ENCODE assay signal across 16 cellular contexts in genomic region chr9:21966140-21966851, GRCh38. TPM values are rescaled to one million over a fixed set of nuclear protein-coding genes. Genes with fewer than 3 reads are reported as not detected.
DNase-seq lines count a peak whose midpoint lies in the region; ATAC-seq, FAIRE-seq and TF ChIP-seq lines count a peak whose summit lies in the region.
"Had no signal": no experiment of that assay in that cellular context is flagged by ENCODE, and none has a peak within 500 bp of the region (broad histone marks: within the 10 kb centered on the region; RNA-seq: fewer than 3 reads in every experiment).

No MANE protein-coding gene starts in this region.

- peak overlapping the region in 3 of 4 donors; percentile 7 to 55 (median 55) for H3K4me3 Mint-ChIP-seq in CD4-positive, CD25-positive, alpha-beta regulatory T cell
- H3K4me3 Mint-ChIP-seq in HFFc6 (peak overlapping the region; percentile 81; the same call in 1 of the 2 replicates), mesothelial cell of epicardium (no peak overlapping the region)

- no peak for ATAC-seq in CD4-positive, CD25-positive, alpha-beta regulatory T cell (ENCODE audit: low read depth in 2 of 2)
- ATAC-seq in HG03039 (IDR thresholded peaks at IDR 0.05; ENCODE audit: unreplicated experiment), result no peak

- no peaks in the 10 kb centered on the region for H3K36me3 ChIP-seq in CD4-positive, CD25-positive, alpha-beta regulatory T cell (ENCODE audit: control insufficient read depth, insufficient read depth, low read length)
- H3K36me3 ChIP-seq in adipocyte (ENCODE audit: control insufficient read depth, insufficient read depth, low read length, severe bottlenecking), result no peaks in the 10 kb centered on the region
- no peaks in the 10 kb centered on the region for H3K36me3 ChIP-seq in kidney (ENCODE audit: control insufficient read depth in 1 of 2, insufficient read depth in 2 of 2, low read length in 2 of 2)
- H3K36me3 ChIP-seq: suprapubic skin had no signal

- no peak overlapping the region for H3K27ac ChIP-seq in CD4-positive, CD25-positive, alpha-beta regulatory T cell (ENCODE audit: insufficient read depth, low read length, poor library complexity, severe bottlenecking)
- no peak overlapping the region for H3K27ac ChIP-seq in kidney (ENCODE audit: low read depth in 2 of 2, low read length in 2 of 2)
- H3K27ac ChIP-seq: KMS-11, suprapubic skin had no signal

- H3K9ac ChIP-seq in adipocyte (ENCODE audit: low read length), result peak overlapping the region; percentile 80
- H3K9ac ChIP-seq in kidney (ENCODE audit: low read length in 2 of 2), result no peak overlapping the region
- H3K9ac ChIP-seq: KMS-11 had no signal

- peaks cover 0 to 30% (median 9%) of the 10 kb centered on the region in 7 donors for H3K9me3 Mint-ChIP-seq in CD4-positive, CD25-positive, alpha-beta regulatory T cell
- H3K9me3 Mint-ChIP-seq in HFFc6 (peaks cover 9% of the 10 kb centered on the region), mesothelial cell of epicardium (peaks cover 14% of the 10 kb centered on the region)

- H3K27ac Mint-ChIP-seq in CD4-positive, CD25-positive, alpha-beta regulatory T cell, result no peak overlapping the region
- no peak overlapping the region; the same call in 1 of the 2 replicates for H3K27ac Mint-ChIP-seq in HFFc6
- no peak overlapping the region for H3K27ac Mint-ChIP-seq in mesothelial cell of epicardium

- no peak for DNase-seq in CD4-positive, CD25-positive, alpha-beta regulatory T cell
- DNase-seq in HFFc6 (no peak), adipocyte (ENCODE audit: low read depth) (no peak), kidney (peak; percentile 57), NCI-H510A (lab: John Stamatoyannopoulos, UW) (no peak), ACHN (no peak), mesothelial cell of epicardium (ENCODE audit: low spot score in 2 of 2, unreplicated experiment in 2 of 2) (no peak)
- DNase-seq: activated T-cell treated with anti-CD3 and anti-CD28 coated beads, Interleukin-2, amount 50 U/mL, for 4 hours; AML-193; cortex of kidney; DMS 273 treated with DMSO at 0.1 percent for 48 hours; NK-92 treated with Interleukin-12 subunit alpha and Interleukin-12 subunit beta, amount 100 ng/mL, for 24 hours had no signal

- peaks cover 74% of the 10 kb centered on the region for H3K27me3 ChIP-seq in CD4-positive, CD25-positive, alpha-beta regulatory T cell (ENCODE audit: control insufficient read depth, insufficient read depth, low read length)
- H3K27me3 ChIP-seq in adipocyte (replicated peaks; ENCODE audit: control insufficient read depth, insufficient read depth, low read length), result peaks cover 32% of the 10 kb centered on the region

- intact Hi-C loops in kidney (cut with DNase I), result no loop called here

- H3K4me1 ChIP-seq in CD4-positive, CD25-positive, alpha-beta regulatory T cell (ENCODE audit: control insufficient read depth, insufficient read depth, low read length, poor library complexity, severe bottlenecking), result peaks cover 24% of the 10 kb centered on the region
- peaks cover 42% of the 10 kb centered on the region for H3K4me1 ChIP-seq in adipocyte (ENCODE audit: control insufficient read depth, insufficient read depth, low read length)
- H3K4me1 ChIP-seq in kidney (ENCODE audit: control insufficient read depth in 1 of 2, insufficient read depth in 1 of 2, low read depth in 1 of 2, low read length in 2 of 2), result peaks cover 5 to 13% of the 10 kb centered on the region in 2 donors

- no peak for TF ChIP-seq CTCF in HFFc6 (IDR thresholded peaks at IDR 0.05)
- no peak for TF ChIP-seq CTCF in kidney (IDR thresholded peaks at IDR 0.05; ENCODE audit: borderline replicate concordance, extremely low read depth, insufficient read depth)
- TF ChIP-seq CTCF in mesothelial cell of epicardium (IDR thresholded peaks at IDR 0.05; ENCODE audit: unreplicated experiment), result no peak

- H3K9me3 ChIP-seq in CD4-positive, CD25-positive, alpha-beta regulatory T cell (ENCODE audit: control insufficient read depth in 2 of 2, low read length in 2 of 2), result peaks cover 23 to 42% of the 10 kb centered on the region in 2 experiments
- H3K9me3 ChIP-seq in adipocyte (ENCODE audit: control insufficient read depth, low read length) (peaks cover 18% of the 10 kb centered on the region), kidney (ENCODE audit: control insufficient read depth in 1 of 2, low read length in 2 of 2) (peaks cover 0 to 5% of the 10 kb centered on the region in 2 donors)
- H3K9me3 ChIP-seq: suprapubic skin had no signal

- no peak overlapping the region for H3K4me3 ChIP-seq in CD4-positive, CD25-positive, alpha-beta regulatory T cell (ENCODE audit: low read depth, low read length)
- peak overlapping the region; percentile 81 for H3K4me3 ChIP-seq in adipocyte (ENCODE audit: low read length)
- H3K4me3 ChIP-seq in kidney (ENCODE audit: low read length in 2 of 2), result no peak overlapping the region

- peaks cover 8% of the 10 kb centered on the region for H3K36me3 Mint-ChIP-seq in CD4-positive, CD25-positive, alpha-beta regulatory T cell
- H3K36me3 Mint-ChIP-seq in HFFc6 (ENCODE audit: low read depth) (peaks cover 55% of the 10 kb centered on the region), mesothelial cell of epicardium (peaks cover 44% of the 10 kb centered on the region)

- in situ Hi-C loops in ACHN (cut with HindIII; ENCODE audit: low pct_ligation_motif_present, low pct_unique_long_range_greater_than_20kb, low sequenced_read_pairs), result no loop called here

- peaks cover 92% of the 10 kb centered on the region for H3K27me3 Mint-ChIP-seq in CD4-positive, CD25-positive, alpha-beta regulatory T cell
- H3K27me3 Mint-ChIP-seq in HFFc6 (ENCODE audit: insufficient read depth), result peaks cover 17% of the 10 kb centered on the region; the same call in 1 of the 2 replicates
- peaks cover 90% of the 10 kb centered on the region for H3K27me3 Mint-ChIP-seq in mesothelial cell of epicardium (ENCODE audit: low read depth)

- FAIRE-seq in kidney (lab: Jason Lieb, UNC), result no peak

- peaks cover 8 to 47% (median 25%) of the 10 kb centered on the region in 4 donors for H3K4me1 Mint-ChIP-seq in CD4-positive, CD25-positive, alpha-beta regulatory T cell
- H3K4me1 Mint-ChIP-seq in HFFc6 (ENCODE audit: low read depth) (peaks cover 38% of the 10 kb centered on the region), mesothelial cell of epicardium (peaks cover 16% of the 10 kb centered on the region)

RNA-seq across cellular contexts. Expression of gene CDKN2A, which starts 27.9 kb away (rescaled TPM):
- 16.5 TPM for total RNA-seq in CD4-positive, CD25-positive, alpha-beta regulatory T cell
- 10 to 100 TPM in 3 of 4 donors, 1 to 10 TPM in 1; 9.6 to 22.5 (median 17.9) TPM for polyA plus RNA-seq in CD4-positive, CD25-positive, alpha-beta regulatory T cell
- 100 to 1,000 TPM in 4 of 6 experiments, 10 to 100 TPM in 2; 47.7 to 133 (median 121) TPM for total RNA-seq in HFFc6 (2021; fragmentation: NEBNext Ultra II Directional; extraction: Animal tissue kit (Norgen Biotek cat#: 25700))
- 4.1 TPM for total RNA-seq in kidney
- not detected for polyA plus RNA-seq in kidney (ENCODE audit: insufficient read depth, low read depth, low replicate concordance)
- 79.5 to 88.5 TPM (median 86.1 TPM) in 3 replicates for total RNA-seq in mesothelial cell of epicardium
- polyA plus RNA-seq: neural cell had no signal

RNA-seq across cellular contexts. Expression of gene CDKN2B-AS1, which starts 28.3 kb away (rescaled TPM):
- total RNA-seq in CD4-positive, CD25-positive, alpha-beta regulatory T cell, result 0.99 TPM
- polyA plus RNA-seq in CD4-positive, CD25-positive, alpha-beta regulatory T cell, result 1 to 10 TPM in 1 of 4 donors, under 1 TPM in 1, not detected in 2; 0.36 to 1.1 TPM
- 1 to 10 TPM in 4 of 6 experiments, under 1 TPM in 2; 0.61 to 1.5 (median 1.2) TPM for total RNA-seq in HFFc6 (2021; fragmentation: NEBNext Ultra II Directional; extraction: Animal tissue kit (Norgen Biotek cat#: 25700))
- 0.82 TPM for total RNA-seq in kidney
- not detected for polyA plus RNA-seq in kidney (ENCODE audit: insufficient read depth, low read depth, low replicate concordance)
- total RNA-seq in mesothelial cell of epicardium, result 8.2 to 10.8 TPM (median 8.8 TPM) in 3 replicates
- polyA plus RNA-seq: neural cell had no signal

RNA-seq across cellular contexts. Expression of gene CDKN2B, which starts 42.8 kb away (rescaled TPM):
- 1.4 TPM for total RNA-seq in CD4-positive, CD25-positive, alpha-beta regulatory T cell
- 1 to 10 TPM in 1 of 4 donors, under 1 TPM in 3; 0.15 to 1.3 (median 0.29) TPM for polyA plus RNA-seq in CD4-positive, CD25-positive, alpha-beta regulatory T cell
- 10 to 100 TPM in 1 of 6 experiments, 1 to 10 TPM in 5; 7.1 to 11.6 (median 8.9) TPM for total RNA-seq in HFFc6 (2021; fragmentation: NEBNext Ultra II Directional; extraction: Animal tissue kit (Norgen Biotek cat#: 25700))
- total RNA-seq in kidney (1.8 TPM), mesothelial cell of epicardium (40.3 to 47.6 TPM (median 45.2 TPM) in 3 replicates)
- polyA plus RNA-seq in kidney (ENCODE audit: insufficient read depth, low read depth, low replicate concordance), result 0.30 TPM
